23 cellular contexts compared by ENCODE assay signal in genomic region chr9:6356441-6356840, GRCh38. TPM values are rescaled to one million over a fixed set of nuclear protein-coding genes. Genes with fewer than 3 reads are reported as not detected.
A peak's percentile ranks its signal among the peaks of the same experiment; 100 is the strongest.
DNase-seq lines count a peak whose midpoint lies in the region; ATAC-seq and TF ChIP-seq lines count a peak whose summit lies in the region.
"Had no signal": no experiment of that assay in that cellular context is flagged by ENCODE, and none has a peak within 500 bp of the region (broad histone marks: within the 10 kb centered on the region; RNA-seq: fewer than 3 reads in every experiment).

No MANE protein-coding gene starts in this region.

- intact Hi-C loops in IMR-90 (cut with micrococcal nuclease) (loop anchor here (10.0 kb wide), 1 partner anchor 138 kb away; no protein-coding TSS in a partner anchor), mammary epithelial cell (cut with micrococcal nuclease) (no loop called here), aorta (cut with DNase I) (loop anchor here (10.0 kb wide), 3 partner anchors 148 to 328 kb away; no protein-coding TSS in a partner anchor), left colon (cut with DNase I, micrococcal nuclease) (loop anchor here (10.0 kb wide), 2 partner anchors 208 to 308 kb away; no protein-coding TSS in a partner anchor)

- peaks cover 3% of the 10 kb centered on the region for H3K27me3 Mint-ChIP-seq in progenitor cell of endocrine pancreas

- H3K18ac ChIP-seq in IMR-90 (ENCODE audit: low read depth, low read length) = no peak overlapping the region

- no peak overlapping the region for H2BK120ac ChIP-seq in IMR-90 (ENCODE audit: low read depth, low read length)

- H3K79me1 ChIP-seq in IMR-90 (ENCODE audit: low read depth in 1 of 2, low read length in 2 of 2) = peaks cover 0 to 5% of the 10 kb centered on the region in 2 experiments; a peak in 1 of 4 replicates

- H4K91ac ChIP-seq in IMR-90 (ENCODE audit: insufficient read depth, low read depth, low read length) = no peak overlapping the region

- in situ Hi-C loops in IMR-90 (cut with MboI; ENCODE audit: low sequenced_read_pairs) (no loop called here), mammary epithelial cell (cut with MboI; ENCODE audit: low sequenced_read_pairs in 2 of 2) (loop anchor here (10.0 to 25.0 kb wide), 2 partner anchors 208 to 331 kb away; no protein-coding TSS in a partner anchor)

- WGBS in IMR-90 (ENCODE audit: extremely low coverage in 2 of 2, insufficient read length in 1 of 2), 2 experiments = 100% methylated on average over 1 of the region's 1 CpG; no CpG with 5 or more reads in 1 of the 2 experiments
- WGBS in mammary epithelial cell (ENCODE audit: low coverage, missing lambda C conversion rate) = 91% methylated on average over 1 of the region's 1 CpG
- 77 to 87% methylated on average over 1 of the region's 1 CpG for WGBS in aorta, 2 donors

- no TSS peak for BruUV-seq in IMR-90 (replicated peaks; lab: Mats Ljungman, UMichigan)
- BruUV-seq in mammary epithelial cell (replicated peaks; lab: Mats Ljungman, UMichigan) = no TSS peak

- H2BK5ac ChIP-seq in IMR-90 (ENCODE audit: low read depth, low read length, poor library complexity, severe bottlenecking) = peak overlapping the region; percentile 71

- no peak overlapping the region for H3K14ac ChIP-seq in IMR-90 (replicated peaks; ENCODE audit: low read depth, low read length)

- H3K9ac ChIP-seq in IMR-90 (ENCODE audit: low read depth, low read length) (no peak overlapping the region), mammary epithelial cell (ENCODE audit: insufficient read depth, low read length) (no peak overlapping the region)

- ATAC-seq in IMR-90 (ENCODE audit: low read depth) (no peak), foreskin keratinocyte (peak; percentile 47), aorta (ENCODE audit: low FRiP score) (no peak), left colon (no peak)
- ATAC-seq: HepG2, Panc1 had no signal

- H3K27me3 ChIP-seq in IMR-90 (ENCODE audit: control insufficient read depth, insufficient read depth, low read length) (no peaks in the 10 kb centered on the region), mammary epithelial cell (ENCODE audit: insufficient read depth, low read length) (no peaks in the 10 kb centered on the region), foreskin keratinocyte (no peaks in the 10 kb centered on the region), aorta (ENCODE audit: control insufficient read depth in 1 of 2, insufficient read depth in 2 of 2, low read length in 1 of 2) (no peaks in the 10 kb centered on the region)
- H3K27me3 ChIP-seq: SJSA1 had no signal

- H3K4me2 ChIP-seq in IMR-90 (ENCODE audit: low read depth, low read length) (no peak overlapping the region), mammary epithelial cell (ENCODE audit: insufficient read depth, low read depth, low read length) (peak overlapping the region; percentile 19)

- H2AK5ac ChIP-seq in IMR-90 (ENCODE audit: low read depth, low read length) = no peak overlapping the region

- H2AFZ ChIP-seq in IMR-90 (replicated peaks; ENCODE audit: low read length, poor library complexity) = no peak overlapping the region
- no peak overlapping the region for H2AFZ ChIP-seq in mammary epithelial cell (ENCODE audit: low read depth, low read length)

- H3K9me1 ChIP-seq in IMR-90 (ENCODE audit: insufficient read depth, low read length) = peaks cover 8% of the 10 kb centered on the region; the same call in 1 of the 2 replicates

- H2BK20ac ChIP-seq in IMR-90 (ENCODE audit: low read depth, low read length) = peak overlapping the region; percentile 57; the same call in 1 of the 2 replicates

- TF ChIP-seq RAD21 in IMR-90 (IDR thresholded peaks at IDR 0.05; ENCODE audit: low read length) = no peak

- POLR2A ChIA-PET in IMR-90 (lab: Charles Lee; ENCODE audit: unreplicated experiment) = interaction anchor here (0.6 kb wide), 1 partner anchor 57 kb away, joined by 4 read pairs; the partner anchor contains the start of gene UHRF2

- no peaks in the 10 kb centered on the region for H3K36me3 Mint-ChIP-seq in progenitor cell of endocrine pancreas (ENCODE audit: insufficient read depth)
- H3K36me3 Mint-ChIP-seq: CD4-positive, CD25-positive, alpha-beta regulatory T cell had no signal

- CTCF ChIA-PET in IMR-90 (lab: Yijun Ruan, JAX) = interaction anchor here (0.6 to 1.1 kb wide), 2 partner anchors 211 to 212 kb away, joined by 3 to 8 read pairs; no protein-coding TSS in a partner anchor
- CTCF ChIA-PET in mammary epithelial cell (lab: Charles Lee; ENCODE audit: low non-redundant PET) = interaction anchor here (0.6 to 0.7 kb wide), 2 partner anchors 139 to 224 kb away, joined by 3 to 6 read pairs; no protein-coding TSS in a partner anchor

- dilution Hi-C loops in IMR-90 (cut with HindIII; ENCODE audit: low sequenced_read_pairs, unreplicated experiment) (no loop called here), mammary epithelial cell (cut with HindIII; ENCODE audit: low sequenced_read_pairs) (loop anchor here (10.0 kb wide), 1 partner anchor 168 kb away; no protein-coding TSS in a partner anchor)

- H3K4me3 ChIP-seq in IMR-90 (ENCODE audit: insufficient read depth, low read depth, low read length) (no peak overlapping the region), mammary epithelial cell (replicated peaks in 1 of 3; ENCODE audit: insufficient read depth in 1 of 3, low read depth in 2 of 3, low read length in 3 of 3) (no peak overlapping the region), aorta (ENCODE audit: low read length in 2 of 2) (no peak overlapping the region)
- H3K4me3 ChIP-seq: SJSA1 had no signal

- no peak overlapping the region for H3K4me3 Mint-ChIP-seq in progenitor cell of endocrine pancreas (ENCODE audit: low read depth)
- H3K4me3 Mint-ChIP-seq: CD4-positive, CD25-positive, alpha-beta regulatory T cell; H9 had no signal

- H4K20me1 ChIP-seq in IMR-90 (ENCODE audit: insufficient read depth, low read length) (no peaks in the 10 kb centered on the region), mammary epithelial cell (ENCODE audit: insufficient read depth, low read length) (no peaks in the 10 kb centered on the region)

- TF ChIP-seq CTCF in IMR-90 (conservative IDR thresholded peaks at IDR 0.05; ENCODE audit: low read depth, low read length) (no peak), mammary epithelial cell (conservative IDR thresholded peaks at IDR 0.05 in 1 of 2, IDR thresholded peaks at IDR 0.05 in 1 of 2; ENCODE audit: extremely low read depth in 1 of 2, insufficient read depth in 1 of 2, low read depth in 1 of 2, low read length in 2 of 2) (no peak), foreskin keratinocyte (conservative IDR thresholded peaks at IDR 0.05) (no peak), progenitor cell of endocrine pancreas (IDR thresholded peaks at IDR 0.05; ENCODE audit: unreplicated experiment) (no peak)

- H3K4ac ChIP-seq in IMR-90 (ENCODE audit: low read depth, low read length) = no peak overlapping the region; the same call in 1 of the 2 replicates

- H3K36me3 ChIP-seq in IMR-90 (ENCODE audit: control insufficient read depth, insufficient read depth, low read length) (no peaks in the 10 kb centered on the region), mammary epithelial cell (ENCODE audit: insufficient read depth, low read length) (no peaks in the 10 kb centered on the region), aorta (ENCODE audit: control insufficient read depth in 1 of 2, insufficient read depth in 2 of 2, low read length in 1 of 2) (no peaks in the 10 kb centered on the region)
- H3K36me3 ChIP-seq: SJSA1 had no signal

- H4K8ac ChIP-seq in IMR-90 (ENCODE audit: low read depth in 2 of 2, low read length in 2 of 2) = no peak overlapping the region

- no peaks in the 10 kb centered on the region for H3K9me3 Mint-ChIP-seq in progenitor cell of endocrine pancreas (ENCODE audit: low read depth)
- H3K9me3 Mint-ChIP-seq: CD4-positive, CD25-positive, alpha-beta regulatory T cell; H9 had no signal

- H3K4me1 Mint-ChIP-seq in progenitor cell of endocrine pancreas (ENCODE audit: low read depth) = peaks cover 12% of the 10 kb centered on the region

- H3K4me1 ChIP-seq in IMR-90 (ENCODE audit: control insufficient read depth, insufficient read depth, low read length) = peaks cover 8% of the 10 kb centered on the region
- H3K4me1 ChIP-seq in mammary epithelial cell (ENCODE audit: insufficient read depth, low read length) = peaks cover 26% of the 10 kb centered on the region
- peaks cover 20% of the 10 kb centered on the region for H3K4me1 ChIP-seq in foreskin keratinocyte
- no peaks in the 10 kb centered on the region for H3K4me1 ChIP-seq in aorta (ENCODE audit: control insufficient read depth in 1 of 2, insufficient read depth in 2 of 2, low read length in 2 of 2)

- no peaks in the 10 kb centered on the region for H3K79me2 ChIP-seq in mammary epithelial cell (ENCODE audit: insufficient read depth, low read length)

- no peak overlapping the region; the same call in 2 of the 3 replicates for H2BK15ac ChIP-seq in IMR-90 (ENCODE audit: low read depth, low read length)

- DNase-seq in EL = peak; percentile 10
- DNase-seq in IMR-90 = no peak
- peak; percentile 37 for DNase-seq in mammary epithelial cell
- DNase-seq in foreskin keratinocyte = peak in 1 of 2 donors; percentile 52
- DNase-seq in ecto neural progenitor cell (ENCODE audit: low spot score) = no peak
- no peak for DNase-seq in aorta
- no peak for DNase-seq in left colon
- no peak for DNase-seq in progenitor cell of endocrine pancreas (ENCODE audit: low spot score, unreplicated experiment)
- DNase-seq: DMS79, H9, KBM-7, NCI-H1694 treated with DMSO at 0.1 percent for 48 hours, NCI-H2107 had no signal

- H3K56ac ChIP-seq in IMR-90 (ENCODE audit: extremely low read depth, insufficient read depth, low read length) = no peak overlapping the region

- no peak overlapping the region for H4K5ac ChIP-seq in IMR-90 (ENCODE audit: low read depth, low read length)

- no peak overlapping the region for H3K27ac Mint-ChIP-seq in progenitor cell of endocrine pancreas
- H3K27ac Mint-ChIP-seq: CD4-positive, CD25-positive, alpha-beta regulatory T cell; H9 had no signal

- no peak overlapping the region for H3K23ac ChIP-seq in IMR-90 (ENCODE audit: low read depth, low read length)

- no peak for TF ChIP-seq POLR2A in IMR-90 (IDR thresholded peaks at IDR 0.05; ENCODE audit: low read depth, low read length)

- no peaks in the 10 kb centered on the region for H3K9me3 ChIP-seq in IMR-90 (ENCODE audit: control insufficient read depth, insufficient read depth, low read length)
- H3K9me3 ChIP-seq in mammary epithelial cell (replicated peaks; ENCODE audit: insufficient read depth, low read length) = no peaks in the 10 kb centered on the region
- H3K9me3 ChIP-seq in aorta (ENCODE audit: control insufficient read depth, low read length) = no peaks in the 10 kb centered on the region
- H3K9me3 ChIP-seq: SJSA1 had no signal

- H3K27ac ChIP-seq in IMR-90 (ENCODE audit: insufficient read depth, low read length) (no peak overlapping the region), mammary epithelial cell (ENCODE audit: insufficient read depth, low read depth, low read length) (peak overlapping the region; percentile 25), foreskin keratinocyte (no peak overlapping the region), aorta (ENCODE audit: low read depth in 1 of 2, low read length in 2 of 2) (no peak overlapping the region)
- H3K27ac ChIP-seq: HL-60, SJSA1 had no signal

- H2AK9ac ChIP-seq in IMR-90 (replicated peaks; ENCODE audit: low read depth, low read length, poor library complexity) = no peak overlapping the region

RNA-seq across cellular contexts. Expression of gene TPD52L3, which starts 28.3 kb away (rescaled TPM):
- not detected in 2 replicates for total RNA-seq in IMR-90 (2012; rRNA removed)
- not detected in 2 replicates for polyA plus RNA-seq in IMR-90 (2012; rRNA removed)
- polyA plus RNA-seq in IMR-90 (2012; cell fraction: cytosol; rRNA removed) = not detected in 2 replicates
- not detected in 2 replicates for polyA plus RNA-seq in IMR-90 (2012; cell fraction: nucleus; rRNA removed; ENCODE audit: low replicate concordance)
- total RNA-seq in mammary epithelial cell = not detected
- polyA plus RNA-seq in mammary epithelial cell = not detected
- not detected for polyA minus RNA-seq in mammary epithelial cell
- total RNA-seq in foreskin keratinocyte = not detected in 2 replicates
- not detected in 2 replicates for polyA plus RNA-seq in foreskin keratinocyte
- not detected for total RNA-seq in aorta
- polyA plus RNA-seq in aorta = not detected
- total RNA-seq in left colon = not detected
- total RNA-seq in progenitor cell of endocrine pancreas = not detected in 2 replicates
- total RNA-seq: A673; CD4-positive, CD25-positive, alpha-beta regulatory T cell; G401; H9; HepG2; HT-29; NCI-H460; SJSA1 had no signal
- polyA plus RNA-seq: BJ; CD4-positive, CD25-positive, alpha-beta regulatory T cell; HepG2 had no signal

RNA-seq across cellular contexts. Expression of gene UHRF2, which starts 56.6 kb away (rescaled TPM):
- total RNA-seq in IMR-90 (2012; rRNA removed) (37.3 and 55.3 TPM in 2 replicates), mammary epithelial cell (10 to 100 TPM; 45.5 to 72.0 TPM), foreskin keratinocyte (54.3 and 63.2 TPM in 2 replicates), aorta (10 to 100 TPM; 38.2 to 60.3 TPM), left colon (10 to 100 TPM; 28.5 to 29.1 TPM), progenitor cell of endocrine pancreas (88.6 and 89.9 TPM in 2 replicates)
- polyA plus RNA-seq in IMR-90 (2012; rRNA removed) (23.5 and 27.6 TPM in 2 replicates), mammary epithelial cell (31.9 TPM), foreskin keratinocyte (20.4 and 22.0 TPM in 2 replicates), aorta (10 to 100 TPM; 13.0 to 25.7 TPM)
- 6.5 and 7.6 TPM in 2 replicates for polyA plus RNA-seq in IMR-90 (2012; cell fraction: cytosol; rRNA removed)
- 27.9 and 106 TPM in 2 replicates for polyA plus RNA-seq in IMR-90 (2012; cell fraction: nucleus; rRNA removed; ENCODE audit: low replicate concordance)
- 54.6 TPM for polyA minus RNA-seq in mammary epithelial cell

Comparison
In these comparisons a context has a peak if more than half of its experiments do, and no peak if none do; other contexts are left out.
1. DNase-seq: peak in EL (single experiment) and mammary epithelial cell (single experiment); none in IMR-90 (single experiment), ecto neural progenitor cell (single experiment), aorta (0 of 2), left colon (0 of 2) and progenitor cell of endocrine pancreas (single experiment).